ENCODE assay signal across 8 cellular contexts in genomic region chr17:17494499-17495447, GRCh38. TPM values are rescaled to one million over a fixed set of nuclear protein-coding genes. Genes with fewer than 3 reads are reported as not detected.
DNase-seq lines count a peak whose midpoint lies in the region; ATAC-seq and TF ChIP-seq lines count a peak whose summit lies in the region.

No MANE protein-coding gene starts in this region.

- no peak overlapping the region for H3K4me3 Mint-ChIP-seq in MCF 10A (ENCODE audit: unreplicated experiment)
- peak overlapping the region; percentile 46 for H3K4me3 Mint-ChIP-seq in activated naive CD8-positive, alpha-beta T cell treated with anti-CD3 and anti-CD28 coated beads, Interleukin-2, amount 50 U/mL, for 24 hours

- H3K9me3 ChIP-seq in breast epithelium: no peaks in the 10 kb centered on the region
- no peaks in the 10 kb centered on the region for H3K9me3 ChIP-seq in left ventricle myocardium inferior (replicated peaks)

- peak overlapping the region; percentile 80 to 83 for H3K27ac ChIP-seq in breast epithelium
- H3K27ac ChIP-seq in left ventricle myocardium inferior (replicated peaks): peak overlapping the region; percentile 98

- H3K9me3 Mint-ChIP-seq in MCF 10A (ENCODE audit: unreplicated experiment): no peaks in the 10 kb centered on the region
- H3K9me3 Mint-ChIP-seq in activated naive CD8-positive, alpha-beta T cell treated with anti-CD3 and anti-CD28 coated beads, Interleukin-2, amount 50 U/mL, for 24 hours: no peaks in the 10 kb centered on the region

- H3K27me3 ChIP-seq in breast epithelium (no peaks in the 10 kb centered on the region), left ventricle myocardium inferior (ENCODE audit: low read depth) (no peaks in the 10 kb centered on the region)

- no peak for TF ChIP-seq CTCF in breast epithelium (IDR thresholded peaks at IDR 0.05)
- TF ChIP-seq CTCF in MCF 10A (IDR thresholded peaks at IDR 0.05; ENCODE audit: unreplicated experiment): no peak
- no peak for TF ChIP-seq CTCF in left ventricle myocardium inferior (IDR thresholded peaks at IDR 0.05; ENCODE audit: borderline replicate concordance)

- no peak for ATAC-seq in activated naive CD8-positive, alpha-beta T cell treated with anti-CD3 and anti-CD28 coated beads, Interleukin-2, amount 50 U/mL, for 24 hours
- ATAC-seq in HG02588 (IDR thresholded peaks at IDR 0.05; ENCODE audit: unreplicated experiment): no peak

- POLR2A ChIA-PET in MCF 10A (lab: Yijun Ruan, JAX): interaction anchor here (1.1 kb wide), 1 partner anchor 181 kb away, joined by 3 read pairs; no protein-coding TSS in a partner anchor

- intact Hi-C loops in breast epithelium (cut with DNase I; ENCODE audit: low total_unique reads): loop anchor here (10.0 kb wide), 2 partner anchors 150 to 1280 kb away; partner anchors contain the start of genes NCOR1 and PIGL
- intact Hi-C loops in MCF 10A (cut with micrococcal nuclease): no loop called here
- intact Hi-C loops in left ventricle myocardium inferior (cut with micrococcal nuclease): loop anchor here (10.0 kb wide), 1 partner anchor 140 kb away; no protein-coding TSS in a partner anchor

- H3K27me3 Mint-ChIP-seq in MCF 10A (ENCODE audit: insufficient read depth, unreplicated experiment): no peaks in the 10 kb centered on the region
- peaks cover 14% of the 10 kb centered on the region for H3K27me3 Mint-ChIP-seq in activated naive CD8-positive, alpha-beta T cell treated with anti-CD3 and anti-CD28 coated beads, Interleukin-2, amount 50 U/mL, for 24 hours

- TF ChIP-seq POLR2A in breast epithelium (IDR thresholded peaks at IDR 0.05): no peak

- DNase-seq in breast epithelium (ENCODE audit: low spot score in 2 of 2): peak; percentile 40 to 57
- no peak for DNase-seq in MCF 10A (ENCODE audit: unreplicated experiment)
- DNase-seq in activated naive CD8-positive, alpha-beta T cell treated with anti-CD3 and anti-CD28 coated beads, Interleukin-2, amount 50 U/mL, for 24 hours: peak; percentile 21
- DNase-seq in left ventricle myocardium inferior: peak; percentile 51
- peak; percentile 23 for DNase-seq in putamen (ENCODE audit: low spot score)
- DNase-seq in kidney glomerular epithelial cell (lab: John Stamatoyannopoulos, UW): no peak
- DNase-seq in pons (ENCODE audit: low spot score): no peak

- no peaks in the 10 kb centered on the region for H3K4me1 ChIP-seq in breast epithelium
- peaks cover 69% of the 10 kb centered on the region for H3K4me1 ChIP-seq in left ventricle myocardium inferior

- H3K4me3 ChIP-seq in breast epithelium (peak overlapping the region; percentile 65 to 77 (median 70)), left ventricle myocardium inferior (peak overlapping the region; percentile 86)

- H3K4me1 Mint-ChIP-seq in MCF 10A (ENCODE audit: insufficient read depth, unreplicated experiment): no peaks in the 10 kb centered on the region
- H3K4me1 Mint-ChIP-seq in activated naive CD8-positive, alpha-beta T cell treated with anti-CD3 and anti-CD28 coated beads, Interleukin-2, amount 50 U/mL, for 24 hours: peaks cover 19% of the 10 kb centered on the region

- peaks cover 23% of the 10 kb centered on the region for H3K36me3 Mint-ChIP-seq in MCF 10A (ENCODE audit: insufficient read depth, unreplicated experiment)
- peaks cover 7% of the 10 kb centered on the region for H3K36me3 Mint-ChIP-seq in activated naive CD8-positive, alpha-beta T cell treated with anti-CD3 and anti-CD28 coated beads, Interleukin-2, amount 50 U/mL, for 24 hours (ENCODE audit: low read depth)

- no TSS peak for BruUV-seq in MCF 10A (replicated peaks; lab: Mats Ljungman, UMichigan)

- H3K27ac Mint-ChIP-seq in MCF 10A (ENCODE audit: low read depth, unreplicated experiment): no peak overlapping the region
- H3K27ac Mint-ChIP-seq in activated naive CD8-positive, alpha-beta T cell treated with anti-CD3 and anti-CD28 coated beads, Interleukin-2, amount 50 U/mL, for 24 hours: peak overlapping the region; percentile 1

- H3K36me3 ChIP-seq in breast epithelium (no peaks in the 10 kb centered on the region), left ventricle myocardium inferior (peaks cover 15% of the 10 kb centered on the region)

- CTCF ChIA-PET in MCF 10A (lab: Yijun Ruan, JAX): interaction anchor here (0.7 to 3.5 kb wide), 2 partner anchors 55 to 147 kb away, joined by 5 to 42 read pairs; no protein-coding TSS in a partner anchor

RNA-seq across cellular contexts. Expression of gene RASD1, which starts 1.4 kb away (rescaled TPM):
- total RNA-seq in breast epithelium: 100 to 1,000 TPM in 1 of 3 donors, 10 to 100 TPM in 2; 64.0 to 140 (median 75.0) TPM
- total RNA-seq in MCF 10A (2022): 0.21 TPM in 1 of 2 replicates, not detected in the other
- 25.4 TPM for total RNA-seq in left ventricle myocardium inferior

RNA-seq across cellular contexts. Expression of gene MED9, which starts 18.0 kb away (rescaled TPM):
- total RNA-seq in breast epithelium: 10 to 100 TPM; 13.4 to 22.5 (median 20.0) TPM
- total RNA-seq in MCF 10A (2022): 8.1 and 10.5 TPM in 2 replicates
- total RNA-seq in left ventricle myocardium inferior: 34.1 TPM

Comparison
In these comparisons a context has a peak if more than half of its experiments do, and no peak if none do; other contexts are left out.
1. DNase-seq: peak in breast epithelium (2 of 2), activated naive CD8-positive, alpha-beta T cell treated with anti-CD3 and anti-CD28 coated beads, Interleukin-2, amount 50 U/mL, for 24 hours (single experiment), left ventricle myocardium inferior (single experiment) and putamen (single experiment); none in MCF 10A (single experiment), kidney glomerular epithelial cell (single experiment) and pons (single experiment).
2. RNA of gene RASD1, which starts 1.4 kb away (total RNA-seq): 64.0 to 140 TPM in breast epithelium and 25.4 TPM in left ventricle myocardium inferior (single experiment); 0.21 TPM in MCF 10A; every median in the first group is over 10 times any median in the second.